Comparison of ENCODE assay signal across 7 cellular contexts in the genomic region with DNA sequence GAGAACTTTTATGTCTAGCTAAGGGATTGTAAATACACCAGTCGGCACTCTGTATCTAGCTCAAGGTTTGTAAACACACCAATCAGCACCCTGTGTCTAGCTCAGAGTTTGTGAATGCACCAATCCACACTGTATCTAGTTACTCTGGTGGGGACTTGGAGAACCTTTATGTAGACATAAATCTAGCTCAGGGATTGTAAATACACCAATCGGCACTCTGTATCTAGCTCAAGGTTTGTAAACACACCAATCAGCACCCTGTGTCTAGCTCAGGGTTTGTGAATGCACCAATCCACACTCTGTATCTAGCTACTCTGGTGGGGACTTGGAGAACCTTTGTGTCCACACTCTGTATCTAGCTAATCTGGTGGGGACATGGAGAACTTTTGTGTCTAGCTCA. TPM values are rescaled to one million over a fixed set of nuclear protein-coding genes. Genes with fewer than 3 reads are reported as not detected.
A peak's percentile ranks its signal among the peaks of the same experiment; 100 is the strongest.
DNase-seq lines count a peak whose midpoint lies in the region; ATAC-seq lines count a peak whose summit lies in the region.
"Not testable (repeated sequence)": the region's sequence is repeated elsewhere in the genome, so short reads cannot be mapped to it uniquely, and the experiment has no call there.

No MANE protein-coding gene starts in this region.

- not testable (repeated sequence) for H3K9me3 Mint-ChIP-seq in CD4-positive, alpha-beta memory T cell; T-cell; activated CD4-positive, alpha-beta memory T cell treated with anti-CD3 and anti-CD28 coated beads for 36 hours; activated T-cell treated with anti-CD3 and anti-CD28 coated beads, Interleukin-2, amount 50 U/mL, for 72 hours; activated naive CD8-positive, alpha-beta T cell (ENCODE audit: low read depth); naive thymus-derived CD4-positive, alpha-beta T cell; stimulated activated effector memory CD8-positive, alpha-beta T cell treated with anti-CD3 and anti-CD28 coated beads, Interleukin-12 subunit alpha, Interleukin-12 subunit beta, amount 100 ng/mL, for 72 hours

- intact Hi-C loops in CD4-positive, alpha-beta memory T cell (cut with micrococcal nuclease), result loop anchor here (1.0 kb wide), 1 partner anchor 37 kb away; no protein-coding TSS in a partner anchor
- intact Hi-C loops in activated CD4-positive, alpha-beta memory T cell treated with anti-CD3 and anti-CD28 coated beads for 36 hours (cut with micrococcal nuclease), result not testable (repeated sequence)
- intact Hi-C loops in naive thymus-derived CD4-positive, alpha-beta T cell (cut with micrococcal nuclease), result loop anchor here (1.0 to 2.0 kb wide), 2 partner anchors 37 to 39 kb away; a partner anchor contains a TSS

- POLR2A ChIA-PET in CD4-positive, alpha-beta memory T cell (lab: Charles Lee; ENCODE audit: partially characterized antibody), result interaction anchor here (3.7 kb wide), 1 partner anchor 37 kb away, joined by 17 read pairs; a partner anchor contains a TSS
- POLR2A ChIA-PET in T-cell (lab: Charles Lee), result not testable (repeated sequence)
- POLR2A ChIA-PET in activated CD4-positive, alpha-beta memory T cell treated with anti-CD3 and anti-CD28 coated beads for 36 hours (lab: Charles Lee), result interaction anchor here (2.1 kb wide), 1 partner anchor 37 kb away, joined by 6 read pairs; a partner anchor contains a TSS
- POLR2A ChIA-PET in naive thymus-derived CD4-positive, alpha-beta T cell (lab: Charles Lee), result interaction anchor here (1.4 kb wide), 1 partner anchor 37 kb away, joined by 9 read pairs; a partner anchor contains a TSS

- not testable (repeated sequence) for H3K27me3 Mint-ChIP-seq in CD4-positive, alpha-beta memory T cell; T-cell; activated CD4-positive, alpha-beta memory T cell treated with anti-CD3 and anti-CD28 coated beads for 36 hours; activated T-cell treated with anti-CD3 and anti-CD28 coated beads, Interleukin-2, amount 50 U/mL, for 72 hours (ENCODE audit: low read depth); activated naive CD8-positive, alpha-beta T cell; naive thymus-derived CD4-positive, alpha-beta T cell

- peaks cover 11 to 17% (median 12%) of the 10 kb centered on the region in 4 donors for H3K4me1 Mint-ChIP-seq in CD4-positive, alpha-beta memory T cell
- peaks cover 8 to 18% (median 17%) of the 10 kb centered on the region in 3 donors for H3K4me1 Mint-ChIP-seq in T-cell
- H3K4me1 Mint-ChIP-seq in activated CD4-positive, alpha-beta memory T cell treated with anti-CD3 and anti-CD28 coated beads for 36 hours (ENCODE audit: low read depth), result peaks cover 11% of the 10 kb centered on the region
- not testable (repeated sequence) for H3K4me1 Mint-ChIP-seq in activated T-cell treated with anti-CD3 and anti-CD28 coated beads, Interleukin-2, amount 50 U/mL, for 72 hours (ENCODE audit: low read depth); activated naive CD8-positive, alpha-beta T cell (ENCODE audit: low read depth); stimulated activated effector memory CD8-positive, alpha-beta T cell treated with anti-CD3 and anti-CD28 coated beads, Interleukin-12 subunit alpha, Interleukin-12 subunit beta, amount 100 ng/mL, for 72 hours
- peaks cover 7 to 25% (median 18%) of the 10 kb centered on the region in 7 donors for H3K4me1 Mint-ChIP-seq in naive thymus-derived CD4-positive, alpha-beta T cell

- peak overlapping the region; percentile 74 to 93 (median 87) for H3K4me3 Mint-ChIP-seq in CD4-positive, alpha-beta memory T cell
- peak overlapping the region; percentile 68 to 79 (median 78) for H3K4me3 Mint-ChIP-seq in T-cell
- H3K4me3 Mint-ChIP-seq in activated CD4-positive, alpha-beta memory T cell treated with anti-CD3 and anti-CD28 coated beads for 36 hours, result peak overlapping the region; percentile 66
- peak overlapping the region; percentile 82 to 86 for H3K4me3 Mint-ChIP-seq in activated T-cell treated with anti-CD3 and anti-CD28 coated beads, Interleukin-2, amount 50 U/mL, for 72 hours
- peak overlapping the region; percentile 84 for H3K4me3 Mint-ChIP-seq in activated naive CD8-positive, alpha-beta T cell
- peak overlapping the region; percentile 75 to 87 (median 84) for H3K4me3 Mint-ChIP-seq in naive thymus-derived CD4-positive, alpha-beta T cell
- H3K4me3 Mint-ChIP-seq in stimulated activated effector memory CD8-positive, alpha-beta T cell treated with anti-CD3 and anti-CD28 coated beads, Interleukin-12 subunit alpha, Interleukin-12 subunit beta, amount 100 ng/mL, for 72 hours, result peak overlapping the region; percentile 72

- not testable (repeated sequence) for H3K4me1 ChIP-seq in CD4-positive, alpha-beta memory T cell (ENCODE audit: insufficient read depth, low read length); naive thymus-derived CD4-positive, alpha-beta T cell (ENCODE audit: control insufficient read depth in 2 of 2, insufficient read depth in 2 of 2, low read length in 2 of 2)

- not testable (repeated sequence) for ATAC-seq in T-cell (replicated peaks in 1 of 4); activated T-cell treated with anti-CD3 and anti-CD28 coated beads, Interleukin-2, amount 50 U/mL, for 72 hours (replicated peaks in 1 of 2); naive thymus-derived CD4-positive, alpha-beta T cell; stimulated activated effector memory CD8-positive, alpha-beta T cell treated with anti-CD3 and anti-CD28 coated beads, Interleukin-12 subunit alpha, Interleukin-12 subunit beta, amount 100 ng/mL, for 72 hours

- H3K9me3 ChIP-seq in CD4-positive, alpha-beta memory T cell (ENCODE audit: control insufficient read depth in 1 of 2, low read length in 2 of 2); naive thymus-derived CD4-positive, alpha-beta T cell (ENCODE audit: control insufficient read depth in 2 of 3, low read length in 3 of 3): not testable (repeated sequence)

- peak overlapping the region; percentile 4 for H3K27ac ChIP-seq in CD4-positive, alpha-beta memory T cell (ENCODE audit: low read depth, low read length)
- not testable (repeated sequence) for H3K27ac ChIP-seq in naive thymus-derived CD4-positive, alpha-beta T cell (ENCODE audit: low read depth, low read length)

- H3K27ac Mint-ChIP-seq in CD4-positive, alpha-beta memory T cell, result peak overlapping the region in 6 of 7 donors; percentile 25 to 90 (median 81)
- H3K27ac Mint-ChIP-seq in T-cell, result peak overlapping the region; percentile 79 to 84
- H3K27ac Mint-ChIP-seq in activated CD4-positive, alpha-beta memory T cell treated with anti-CD3 and anti-CD28 coated beads for 36 hours; activated T-cell treated with anti-CD3 and anti-CD28 coated beads, Interleukin-2, amount 50 U/mL, for 72 hours; activated naive CD8-positive, alpha-beta T cell: not testable (repeated sequence)
- peak overlapping the region in 2 of 9 donors; percentile 30 to 67 for H3K27ac Mint-ChIP-seq in naive thymus-derived CD4-positive, alpha-beta T cell
- peak overlapping the region; percentile 83 for H3K27ac Mint-ChIP-seq in stimulated activated effector memory CD8-positive, alpha-beta T cell treated with anti-CD3 and anti-CD28 coated beads, Interleukin-12 subunit alpha, Interleukin-12 subunit beta, amount 100 ng/mL, for 72 hours

- H3K36me3 Mint-ChIP-seq in CD4-positive, alpha-beta memory T cell; T-cell; activated CD4-positive, alpha-beta memory T cell treated with anti-CD3 and anti-CD28 coated beads for 36 hours; activated T-cell treated with anti-CD3 and anti-CD28 coated beads, Interleukin-2, amount 50 U/mL, for 72 hours (ENCODE audit: insufficient read depth in 2 of 2); activated naive CD8-positive, alpha-beta T cell; naive thymus-derived CD4-positive, alpha-beta T cell; stimulated activated effector memory CD8-positive, alpha-beta T cell treated with anti-CD3 and anti-CD28 coated beads, Interleukin-12 subunit alpha, Interleukin-12 subunit beta, amount 100 ng/mL, for 72 hours: not testable (repeated sequence)

- DNase-seq in CD4-positive, alpha-beta memory T cell; T-cell; activated CD4-positive, alpha-beta memory T cell treated with anti-CD3 and anti-CD28 coated beads for 36 hours; activated T-cell treated with anti-CD3 and anti-CD28 coated beads, Interleukin-2, amount 50 U/mL, for 72 hours; naive thymus-derived CD4-positive, alpha-beta T cell; stimulated activated effector memory CD8-positive, alpha-beta T cell treated with anti-CD3 and anti-CD28 coated beads, Interleukin-12 subunit alpha, Interleukin-12 subunit beta, amount 100 ng/mL, for 72 hours (ENCODE audit: low spot score in 2 of 2): not testable (repeated sequence)

- not testable (repeated sequence) for H3K4me3 ChIP-seq in CD4-positive, alpha-beta memory T cell (ENCODE audit: low read length in 2 of 2); naive thymus-derived CD4-positive, alpha-beta T cell (ENCODE audit: low read length)

- H3K36me3 ChIP-seq in CD4-positive, alpha-beta memory T cell (ENCODE audit: insufficient read depth, low read length); naive thymus-derived CD4-positive, alpha-beta T cell (ENCODE audit: control insufficient read depth in 2 of 3, insufficient read depth in 3 of 3, low read length in 3 of 3): not testable (repeated sequence)

- CTCF ChIA-PET in CD4-positive, alpha-beta memory T cell (lab: Charles Lee; ENCODE audit: partially characterized antibody), result interaction anchor here (1.1 to 2.6 kb wide), 3 partner anchors 35 to 64 kb away, joined by 3 to 10 read pairs (median 6); a partner anchor contains a TSS
- CTCF ChIA-PET in T-cell (lab: Charles Lee), result interaction anchor here in 1 of 2 donors (0.6 to 2.0 kb wide), 3 partner anchors 38 to 250 kb away, joined by 4 to 7 read pairs (median 5); a partner anchor contains a TSS
- CTCF ChIA-PET in activated CD4-positive, alpha-beta memory T cell treated with anti-CD3 and anti-CD28 coated beads for 36 hours (lab: Charles Lee), result interaction anchor here (0.6 to 1.3 kb wide), 3 partner anchors 34 to 631 kb away, joined by 4 to 6 read pairs (median 5); a partner anchor contains a TSS
- CTCF ChIA-PET in naive thymus-derived CD4-positive, alpha-beta T cell (lab: Charles Lee), result not testable (repeated sequence)

- not testable (repeated sequence) for H3K27me3 ChIP-seq in CD4-positive, alpha-beta memory T cell (ENCODE audit: insufficient read depth, low read length); naive thymus-derived CD4-positive, alpha-beta T cell (ENCODE audit: control insufficient read depth in 2 of 2, insufficient read depth in 2 of 2, low read length in 2 of 2)

RNA-seq across cellular contexts. Expression of a gene that starts 37.7 kb away (rescaled TPM):
- total RNA-seq in CD4-positive, alpha-beta memory T cell, result 10 to 100 TPM; 56.0 to 63.6 TPM
- polyA plus RNA-seq in CD4-positive, alpha-beta memory T cell, result 10 to 100 TPM in 1 of 2 donors, 1 to 10 TPM in 1; 6.3 to 10.1 TPM
- 10 to 100 TPM; 36.3 to 53.2 (median 48.3) TPM for total RNA-seq in T-cell
- total RNA-seq in activated CD4-positive, alpha-beta memory T cell treated with anti-CD3 and anti-CD28 coated beads for 36 hours, result 10 to 100 TPM; 37.8 to 38.7 TPM
- total RNA-seq in activated T-cell treated with anti-CD3 and anti-CD28 coated beads, Interleukin-2, amount 50 U/mL, for 72 hours, result 10 to 100 TPM; 38.9 to 39.8 TPM
- total RNA-seq in naive thymus-derived CD4-positive, alpha-beta T cell, result 10 to 100 TPM; 29.2 to 62.1 (median 48.5) TPM
- polyA plus RNA-seq in naive thymus-derived CD4-positive, alpha-beta T cell, result 10 to 100 TPM; 11.6 to 15.0 TPM
